ENCODE assay signal across 8 cellular contexts in genomic region chr1:6062670-6063069, GRCh38.
"Had no signal": no experiment of that assay in that cellular context is flagged by ENCODE, and none has a peak within 500 bp of the region (broad histone marks: within the 10 kb centered on the region; RNA-seq: fewer than 3 reads in every experiment).

No MANE protein-coding gene starts in this region.

- H3K9me3 Mint-ChIP-seq: H9 had no signal

- DNase-seq: H9, HCEC 1CT, KBM-7 had no signal

- H3K27ac Mint-ChIP-seq: GM23338, H9 had no signal

- H3K9ac ChIP-seq: KMS-11 had no signal

- FAIRE-seq: H1, H54, HTR-8/SVneo had no signal

- H3K4me3 Mint-ChIP-seq: GM23338, H9 had no signal

- ATAC-seq: GM23338 had no signal

- H3K4me3 ChIP-seq: GM23338 had no signal

- H3K4me1 Mint-ChIP-seq: GM23338 had no signal

- H3K4me2 ChIP-seq: GM23338, KMS-11 had no signal

- H3K27ac ChIP-seq: KMS-11 had no signal

- H2AFZ ChIP-seq: GM23338 had no signal
